ENCODE assay signal across 12 cellular contexts in the genomic region with DNA sequence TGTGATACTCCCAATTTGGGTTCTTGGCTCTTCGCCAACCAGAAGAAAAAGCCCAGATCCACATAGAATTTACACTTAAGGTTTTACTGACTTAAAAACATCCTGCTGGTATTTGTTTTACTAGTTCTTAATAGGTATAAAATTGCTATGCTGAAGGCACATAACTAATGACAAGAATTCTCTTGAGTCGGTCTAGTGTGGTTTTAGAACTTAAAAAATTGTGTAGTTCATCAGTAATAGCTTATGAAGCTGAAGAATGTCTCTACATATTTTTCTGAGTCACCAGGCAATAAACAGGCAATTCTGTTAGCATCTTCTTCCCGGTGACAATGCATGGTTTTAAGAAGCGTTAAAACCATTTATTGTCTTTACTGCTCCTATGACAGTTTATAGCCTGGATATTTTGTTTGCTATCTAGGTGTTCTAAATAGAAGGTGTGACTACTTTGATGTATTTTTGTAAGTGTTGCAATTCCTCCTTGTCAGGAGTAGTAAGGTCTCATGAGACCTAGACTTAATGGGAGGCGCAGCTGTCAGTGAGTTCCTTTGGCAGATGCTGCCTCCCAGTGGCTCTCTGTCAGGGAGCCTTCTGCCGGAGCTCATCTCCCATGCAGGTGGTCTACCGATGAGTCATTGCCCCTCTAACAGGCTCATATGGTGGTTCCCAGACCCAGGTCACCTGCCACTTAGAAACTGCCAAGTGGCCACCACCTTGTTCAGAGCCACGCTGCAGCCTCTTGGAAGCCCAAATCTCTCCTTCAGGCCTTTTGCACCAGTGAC.
DNase-seq lines count a peak whose midpoint lies in the region; ATAC-seq and TF ChIP-seq lines count a peak whose summit lies in the region.
"Had no signal": no experiment of that assay in that cellular context is flagged by ENCODE, and none has a peak within 500 bp of the region (broad histone marks: within the 10 kb centered on the region; RNA-seq: fewer than 3 reads in every experiment).

No MANE protein-coding gene starts in this region.

- 65% methylated on average over 7 of the region's 8 CpGs for WGBS in mammary epithelial cell (ENCODE audit: low coverage, missing lambda C conversion rate)

- no peak overlapping the region for H3K9ac ChIP-seq in mammary epithelial cell (ENCODE audit: insufficient read depth, low read length)

- H3K36me3 ChIP-seq in GM06990 (ENCODE audit: control insufficient read depth, insufficient read depth, low read length) (no peaks in the 10 kb centered on the region), mammary epithelial cell (ENCODE audit: insufficient read depth, low read length) (no peaks in the 10 kb centered on the region)

- DNase-seq in GM06990 (ENCODE audit: extremely low read depth, insufficient read length) (no peak), NAMALWA (ENCODE audit: low spot score) (peak; percentile 5), cardiac fibroblast (ENCODE audit: low read depth in 2 of 2) (peak; percentile 24 to 29), nephron progenitor cell (peak; percentile 39), NCI-H510A treated with DMSO at 0.1 percent for 48 hours (lab: John Stamatoyannopoulos, UW) (no peak), mammary epithelial cell (no peak)
- DNase-seq in activated effector memory CD4-positive, alpha-beta T cell treated with anti-CD3 and anti-CD28 coated beads, Interleukin-2, amount 50 U/mL, for 16 hours = no peak
- DNase-seq in activated T-cell treated with anti-CD3 and anti-CD28 coated beads, Interleukin-2, amount 50 U/mL, for 4 hours = no peak
- DNase-seq: activated B cell treated with CpG ODN at 0.5 μM for 24 hours; effector memory CD4-positive, alpha-beta T cell; stimulated activated naive B cell treated with anti-CD40 and anti-IgM and Interleukin-4, amounts not matched to agents 10 μg/mL and 1 μg/mL and 100 μg/mL, for 72 hours had no signal

- H3K9me3 ChIP-seq in mammary epithelial cell (replicated peaks; ENCODE audit: insufficient read depth, low read length) = no peaks in the 10 kb centered on the region

- H2AFZ ChIP-seq in mammary epithelial cell (ENCODE audit: low read depth, low read length) = no peak overlapping the region

- no peaks in the 10 kb centered on the region for H3K36me3 Mint-ChIP-seq in nephron progenitor cell (ENCODE audit: low read depth)
- no peaks in the 10 kb centered on the region for H3K36me3 Mint-ChIP-seq in activated T-cell treated with anti-CD3 and anti-CD28 coated beads, Interleukin-2, amount 50 U/mL, for 4 hours (ENCODE audit: insufficient read depth)
- H3K36me3 Mint-ChIP-seq: natural killer cell treated with Interleukin-12 subunit alpha and Interleukin-12 subunit beta and Interleukin-15 and Interleukin-18, amount 100 ng/mL, for 72 hours; stimulated activated naive B cell treated with anti-CD40 and anti-IgM and Interleukin-4, amounts not matched to agents 10 μg/mL and 1 μg/mL and 100 μg/mL, for 72 hours had no signal

- dilution Hi-C loops in mammary epithelial cell (cut with HindIII; ENCODE audit: low sequenced_read_pairs) = no loop called here

- no peaks in the 10 kb centered on the region for H3K4me1 ChIP-seq in mammary epithelial cell (ENCODE audit: insufficient read depth, low read length)

- no peak overlapping the region for H3K27ac ChIP-seq in mammary epithelial cell (ENCODE audit: insufficient read depth, low read depth, low read length)

- no TSS peak for BruUV-seq in mammary epithelial cell (replicated peaks; lab: Mats Ljungman, UMichigan)

- H3K27me3 ChIP-seq in GM06990 (replicated peaks; ENCODE audit: control insufficient read depth, insufficient read depth, low read length) = no peaks in the 10 kb centered on the region
- no peaks in the 10 kb centered on the region for H3K27me3 ChIP-seq in mammary epithelial cell (ENCODE audit: insufficient read depth, low read length)

- no peak overlapping the region for H3K4me2 ChIP-seq in mammary epithelial cell (ENCODE audit: insufficient read depth, low read depth, low read length)

- no peak overlapping the region for H3K4me3 ChIP-seq in GM06990 (replicated peaks; ENCODE audit: low read depth, low read length)
- no peak overlapping the region for H3K4me3 ChIP-seq in cardiac fibroblast (replicated peaks in 1 of 2; ENCODE audit: low read depth in 2 of 2, low read length in 2 of 2)
- H3K4me3 ChIP-seq in mammary epithelial cell (replicated peaks in 1 of 3; ENCODE audit: insufficient read depth in 1 of 3, low read depth in 2 of 3, low read length in 3 of 3) = no peak overlapping the region

- ATAC-seq in activated T-cell treated with anti-CD3 and anti-CD28 coated beads, Interleukin-2, amount 50 U/mL, for 4 hours = no peak
- ATAC-seq: stimulated activated naive B cell treated with anti-CD40 and anti-IgM and Interleukin-4, amounts not matched to agents 10 μg/mL and 1 μg/mL and 100 μg/mL, for 72 hours had no signal

- no peaks in the 10 kb centered on the region for H4K20me1 ChIP-seq in mammary epithelial cell (ENCODE audit: insufficient read depth, low read length)

- peaks cover 4% of the 10 kb centered on the region for H3K27me3 Mint-ChIP-seq in nephron progenitor cell (ENCODE audit: low read depth, poor library complexity)
- H3K27me3 Mint-ChIP-seq in activated T-cell treated with anti-CD3 and anti-CD28 coated beads, Interleukin-2, amount 50 U/mL, for 4 hours (ENCODE audit: low read depth) = no peaks in the 10 kb centered on the region
- H3K27me3 Mint-ChIP-seq: activated B cell treated with CpG ODN at 0.5 μM for 24 hours had no signal

- H3K9me3 Mint-ChIP-seq in nephron progenitor cell = no peaks in the 10 kb centered on the region
- H3K9me3 Mint-ChIP-seq in activated T-cell treated with anti-CD3 and anti-CD28 coated beads, Interleukin-2, amount 50 U/mL, for 4 hours = no peaks in the 10 kb centered on the region
- H3K9me3 Mint-ChIP-seq: activated B cell treated with CpG ODN at 0.5 μM for 24 hours; natural killer cell treated with Interleukin-12 subunit alpha and Interleukin-12 subunit beta and Interleukin-15 and Interleukin-18, amount 100 ng/mL, for 72 hours; stimulated activated naive B cell treated with anti-CD40 and anti-IgM and Interleukin-4, amounts not matched to agents 10 μg/mL and 1 μg/mL and 100 μg/mL, for 72 hours had no signal

- intact Hi-C loops in mammary epithelial cell (cut with micrococcal nuclease) = no loop called here

- H3K27ac Mint-ChIP-seq in nephron progenitor cell = no peak overlapping the region
- H3K27ac Mint-ChIP-seq: activated B cell treated with CpG ODN at 0.5 μM for 24 hours; natural killer cell treated with Interleukin-12 subunit alpha and Interleukin-12 subunit beta and Interleukin-15 and Interleukin-18, amount 100 ng/mL, for 72 hours; stimulated activated naive B cell treated with anti-CD40 and anti-IgM and Interleukin-4, amounts not matched to agents 10 μg/mL and 1 μg/mL and 100 μg/mL, for 72 hours had no signal

- no peaks in the 10 kb centered on the region for H3K79me2 ChIP-seq in mammary epithelial cell (ENCODE audit: insufficient read depth, low read length)

- in situ Hi-C loops in mammary epithelial cell (cut with MboI; ENCODE audit: low sequenced_read_pairs in 2 of 2) = no loop called here

- TF ChIP-seq CTCF in GM06990 (IDR thresholded peaks at IDR 0.05; ENCODE audit: insufficient read depth, low read length, poor library complexity, severe bottlenecking) (peak; percentile 33), cardiac fibroblast (IDR thresholded peaks at IDR 0.05; ENCODE audit: low read depth, low read length) (peak; percentile 18), nephron progenitor cell (IDR thresholded peaks at IDR 0.05) (peak; percentile 41), mammary epithelial cell (conservative IDR thresholded peaks at IDR 0.05 in 1 of 2, IDR thresholded peaks at IDR 0.05 in 1 of 2; ENCODE audit: extremely low read depth in 1 of 2, insufficient read depth in 1 of 2, low read depth in 1 of 2, low read length in 2 of 2) (no peak)

- no peak overlapping the region for H3K4me3 Mint-ChIP-seq in nephron progenitor cell
- no peak overlapping the region for H3K4me3 Mint-ChIP-seq in activated T-cell treated with anti-CD3 and anti-CD28 coated beads, Interleukin-2, amount 50 U/mL, for 4 hours
- H3K4me3 Mint-ChIP-seq: activated B cell treated with CpG ODN at 0.5 μM for 24 hours; natural killer cell treated with Interleukin-12 subunit alpha and Interleukin-12 subunit beta and Interleukin-15 and Interleukin-18, amount 100 ng/mL, for 72 hours; stimulated activated naive B cell treated with anti-CD40 and anti-IgM and Interleukin-4, amounts not matched to agents 10 μg/mL and 1 μg/mL and 100 μg/mL, for 72 hours had no signal

- CTCF ChIA-PET in mammary epithelial cell (lab: Charles Lee; ENCODE audit: low non-redundant PET) = no interaction called here

- peaks cover 5% of the 10 kb centered on the region for H3K4me1 Mint-ChIP-seq in nephron progenitor cell
- H3K4me1 Mint-ChIP-seq in activated T-cell treated with anti-CD3 and anti-CD28 coated beads, Interleukin-2, amount 50 U/mL, for 4 hours (ENCODE audit: low read depth) = no peaks in the 10 kb centered on the region
- H3K4me1 Mint-ChIP-seq: activated B cell treated with CpG ODN at 0.5 μM for 24 hours; stimulated activated naive B cell treated with anti-CD40 and anti-IgM and Interleukin-4, amounts not matched to agents 10 μg/mL and 1 μg/mL and 100 μg/mL, for 72 hours had no signal

Comparison
In these comparisons a context has a peak if more than half of its experiments do, and no peak if none do; other contexts are left out.
1. DNase-seq: peak in NAMALWA (single experiment), cardiac fibroblast (2 of 2) and nephron progenitor cell (single experiment); none in GM06990 (single experiment), activated effector memory CD4-positive, alpha-beta T cell treated with anti-CD3 and anti-CD28 coated beads, Interleukin-2, amount 50 U/mL, for 16 hours (single experiment), NCI-H510A treated with DMSO at 0.1 percent for 48 hours (single experiment), activated T-cell treated with anti-CD3 and anti-CD28 coated beads, Interleukin-2, amount 50 U/mL, for 4 hours (single experiment) and mammary epithelial cell (single experiment).
2. CTCF ChIP-seq: peak in GM06990 (single experiment), cardiac fibroblast (single experiment) and nephron progenitor cell (single experiment); none in mammary epithelial cell (0 of 2).